9 cellular contexts compared by ENCODE assay signal in the genomic region with DNA sequence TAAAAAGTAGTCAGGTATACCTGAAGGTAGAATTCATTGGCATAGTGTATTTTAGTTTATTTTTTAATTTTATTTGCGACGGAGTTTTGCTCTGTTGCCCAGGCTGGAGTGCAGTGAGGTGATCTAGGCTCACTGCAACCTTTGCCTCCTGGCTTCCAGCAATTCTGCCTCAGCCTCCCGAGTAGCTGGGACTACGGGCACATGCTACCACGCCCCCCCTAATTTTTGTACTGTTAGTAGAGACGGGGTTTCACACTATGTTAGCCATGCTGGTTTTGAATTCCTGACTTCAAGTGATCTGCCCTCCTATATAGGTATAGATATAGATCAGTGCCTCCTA.
A peak's percentile ranks its signal among the peaks of the same experiment; 100 is the strongest.
DNase-seq lines count a peak whose midpoint lies in the region; ATAC-seq and TF ChIP-seq lines count a peak whose summit lies in the region.
"Had no signal": no experiment of that assay in that cellular context is flagged by ENCODE, and none has a peak within 500 bp of the region (broad histone marks: within the 10 kb centered on the region; RNA-seq: fewer than 3 reads in every experiment).

No MANE protein-coding gene starts in this region.

- TF ChIP-seq CTCF in cardiac muscle cell (IDR thresholded peaks at IDR 0.05; ENCODE audit: low read depth, low read length): no peak
- TF ChIP-seq CTCF in right atrium auricular region (IDR thresholded peaks at IDR 0.05): no peak
- TF ChIP-seq CTCF in RWPE1 (conservative IDR thresholded peaks at IDR 0.05; ENCODE audit: low read depth): no peak
- TF ChIP-seq CTCF in fibroblast of villous mesenchyme (IDR thresholded peaks at IDR 0.05; ENCODE audit: insufficient read depth, low read depth, low read length): no peak
- TF ChIP-seq CTCF in upper lobe of left lung (IDR thresholded peaks at IDR 0.05): no peak

- POLR2A ChIA-PET in RWPE1 (lab: Yijun Ruan, JAX; ENCODE audit: low non-redundant PET): interaction anchor here (0.7 to 1.4 kb wide), 3 partner anchors 11 to 1019 kb away, joined by 3 to 7 read pairs (median 5); a partner anchor contains a TSS

- H3K36me3 ChIP-seq in cardiac muscle cell (no peaks in the 10 kb centered on the region), right atrium auricular region (no peaks in the 10 kb centered on the region), upper lobe of left lung (no peaks in the 10 kb centered on the region)

- H3K9me3 ChIP-seq in cardiac muscle cell (ENCODE audit: low read depth) (no peaks in the 10 kb centered on the region), right atrium auricular region (no peaks in the 10 kb centered on the region), upper lobe of left lung (no peaks in the 10 kb centered on the region)

- H3K4me3 ChIP-seq in cardiac muscle cell: peak overlapping the region; percentile 63
- H3K4me3 ChIP-seq in right atrium auricular region: no peak overlapping the region
- peak overlapping the region; percentile 90 for H3K4me3 ChIP-seq in fibroblast of villous mesenchyme (ENCODE audit: low read depth, low read length)
- H3K4me3 ChIP-seq in upper lobe of left lung: peak overlapping the region in 3 of 4 donors; percentile 56 to 68 (median 61)

- H3K27me3 ChIP-seq in cardiac muscle cell: no peaks in the 10 kb centered on the region
- H3K27me3 ChIP-seq in right atrium auricular region: no peaks in the 10 kb centered on the region
- no peaks in the 10 kb centered on the region for H3K27me3 ChIP-seq in upper lobe of left lung

- H3K27ac ChIP-seq in cardiac muscle cell (peak overlapping the region; percentile 85), right atrium auricular region (no peak overlapping the region), RWPE1 (peak overlapping the region; percentile 72), upper lobe of left lung (peak overlapping the region in 3 of 4 donors; percentile 93 to 95 (median 94))

- WGBS in upper lobe of left lung, 2 donors: 37 to 49% methylated on average over 6 of the region's 6 CpGs

- no peak for TF ChIP-seq POLR2A in upper lobe of left lung (IDR thresholded peaks at IDR 0.05)

- intact Hi-C loops in left ventricle myocardium superior (cut with micrococcal nuclease): no loop called here

- CTCF ChIA-PET in RWPE1 (lab: Yijun Ruan, JAX): interaction anchor here (0.5 kb wide), 1 partner anchor 43 kb away, joined by 3 read pairs; no protein-coding TSS in a partner anchor

- ATAC-seq in upper lobe of left lung (ENCODE audit: low FRiP score in 2 of 2) (no peak), left ventricle myocardium superior (no peak)
- no peak for ATAC-seq in activated CD4-positive, CD25-positive, alpha-beta regulatory T cell treated with anti-CD3 and anti-CD28 coated beads, Interleukin-2, amount 50 U/mL, for 24 hours

- H3K4me1 ChIP-seq in cardiac muscle cell (ENCODE audit: low read depth) (peaks cover 12% of the 10 kb centered on the region), right atrium auricular region (peaks cover 0 to 18% of the 10 kb centered on the region in 2 donors), upper lobe of left lung (peaks cover 13 to 27% (median 17%) of the 10 kb centered on the region in 4 donors)

- no peak for DNase-seq in cardiac muscle cell (ENCODE audit: low read depth in 1 of 2, low spot score in 1 of 2)
- DNase-seq in right atrium auricular region (ENCODE audit: low spot score): no peak
- no peak for DNase-seq in RWPE1 (ENCODE audit: low spot score)
- no peak for DNase-seq in fibroblast of villous mesenchyme (ENCODE audit: low read depth)
- DNase-seq in upper lobe of left lung: no peak
- DNase-seq in LoVo (ENCODE audit: low spot score): no peak
- DNase-seq in left ventricle myocardium superior: no peak
- DNase-seq: NCI-H2227 treated with DMSO at 0.1 percent for 48 hours had no signal

- no peak for TF ChIP-seq EP300 in upper lobe of left lung (IDR thresholded peaks at IDR 0.05)

Comparison
In these comparisons a context has a peak if more than half of its experiments do, and no peak if none do; other contexts are left out.
1. H3K27ac ChIP-seq: peak in cardiac muscle cell (single experiment), RWPE1 (single experiment) and upper lobe of left lung (3 of 4); none in right atrium auricular region (0 of 2).
2. H3K4me3 ChIP-seq: peak in cardiac muscle cell (single experiment), fibroblast of villous mesenchyme (single experiment) and upper lobe of left lung (3 of 4); none in right atrium auricular region (0 of 2).